In genomic region chr9:121744687-121745395, GRCh38 we compare ENCODE assay signal across 8 cellular contexts.
DNase-seq lines count a peak whose midpoint lies in the region; ATAC-seq, FAIRE-seq and TF ChIP-seq lines count a peak whose summit lies in the region.

No MANE protein-coding gene starts in this region.

- H3K4me1 Mint-ChIP-seq in WTC11, result peaks cover 33% of the 10 kb centered on the region

- TF ChIP-seq CTCF in WTC11 (IDR thresholded peaks at IDR 0.05) (no peak), keratinocyte (optimal IDR thresholded peaks at IDR 0.05 in 1 of 3, IDR thresholded peaks at IDR 0.05 in 1 of 3, conservative IDR thresholded peaks at IDR 0.05 in 1 of 3; ENCODE audit: extremely low read depth in 1 of 3, insufficient read depth in 2 of 3, low read length in 3 of 3) (peak in 1 of 3 experiments; percentile 5), GM10266 (IDR thresholded peaks at IDR 0.05; ENCODE audit: control insufficient read depth, insufficient read depth, low read depth, missing control alignments) (no peak)

- peaks cover 6 to 7% of the 10 kb centered on the region in 2 experiments for H3K36me3 ChIP-seq in keratinocyte (ENCODE audit: control insufficient read depth in 2 of 2, extremely low read depth in 1 of 2, insufficient read depth in 2 of 2, low read length in 2 of 2)

- no peak overlapping the region for H3K9ac ChIP-seq in keratinocyte (ENCODE audit: control insufficient read depth, extremely low read depth, insufficient read depth, low read length)

- no peak overlapping the region for H3K4me3 ChIP-seq in keratinocyte (ENCODE audit: control insufficient read depth in 2 of 3, extremely low read depth in 1 of 3, insufficient read depth in 2 of 3, low read depth in 1 of 3, low read length in 3 of 3)
- peak overlapping the region in 2 of 7 experiments; percentile 24 to 27 for H3K4me3 ChIP-seq in skin epidermis

- no peak for FAIRE-seq in keratinocyte (lab: Jason Lieb, UNC)

- CTCF ChIA-PET in WTC11 (lab: Charles Lee), result interaction anchor here (0.6 to 9.3 kb wide), 7 partner anchors 8 to 199 kb away, joined by 3 to 78 read pairs (median 3); no protein-coding TSS in a partner anchor

- H3K9me1 ChIP-seq in keratinocyte (ENCODE audit: control insufficient read depth, extremely low read depth, insufficient read depth, low read length), result peaks cover 9% of the 10 kb centered on the region

- POLR2A ChIA-PET in WTC11 (lab: Charles Lee), result no interaction called here

- H3K4me2 ChIP-seq in keratinocyte (ENCODE audit: control insufficient read depth, extremely low read depth, insufficient read depth, low read depth, low read length), result no peak overlapping the region

- peaks cover 75% of the 10 kb centered on the region for H3K79me2 ChIP-seq in keratinocyte (ENCODE audit: control insufficient read depth, insufficient read depth, low read length)

- no peaks in the 10 kb centered on the region for H3K27me3 Mint-ChIP-seq in WTC11 (ENCODE audit: low read depth)

- H3K27me3 ChIP-seq in keratinocyte (ENCODE audit: control insufficient read depth, extremely low read depth, insufficient read depth, low read length), result no peaks in the 10 kb centered on the region

- H3K36me3 Mint-ChIP-seq in WTC11, result no peaks in the 10 kb centered on the region

- dilution Hi-C loops in keratinocyte (cut with MboI; ENCODE audit: extremely low pct_ligation_motif_present, low sequenced_read_pairs), result no loop called here

- no peaks in the 10 kb centered on the region for H3K9me3 ChIP-seq in keratinocyte (ENCODE audit: control insufficient read depth, low read depth, low read length)

- H3K4me1 ChIP-seq in keratinocyte (ENCODE audit: control insufficient read depth, extremely low read depth, insufficient read depth, low read length), result peaks cover 20% of the 10 kb centered on the region

- no peak overlapping the region for H3K4me3 Mint-ChIP-seq in WTC11

- H3K27ac Mint-ChIP-seq in WTC11, result no peak overlapping the region

- ATAC-seq in WTC11 (peak; percentile 5; the same call in 1 of the 2 replicates), GM18511 (IDR thresholded peaks at IDR 0.05; ENCODE audit: unreplicated experiment) (no peak)

- no peak overlapping the region for H2AFZ ChIP-seq in keratinocyte (ENCODE audit: control insufficient read depth, low read length)

- peaks cover 14% of the 10 kb centered on the region for H4K20me1 ChIP-seq in keratinocyte (ENCODE audit: control insufficient read depth, extremely low read depth, insufficient read depth, low read length)

- peak; percentile 30 for DNase-seq in HCEC 1CT
- DNase-seq in WTC11 (ENCODE audit: low spot score), result no peak
- no peak for DNase-seq in keratinocyte (ENCODE audit: low read depth, low spot score)
- no peak for DNase-seq in NOMO-1 treated with DMSO at 0.1 percent for 48 hours (lab: John Stamatoyannopoulos, UW; ENCODE audit: unreplicated experiment)
- DNase-seq in GM10266 (ENCODE audit: extremely low spot score), result no peak
- no peak for DNase-seq in stimulated activated CD4-positive, alpha-beta T cell treated with anti-CD3 and anti-CD28 coated beads, Interleukin-4, amount 100 ng/mL, for 24 hours

- peak overlapping the region; percentile 6 for H3K27ac ChIP-seq in keratinocyte (ENCODE audit: control insufficient read depth, insufficient read depth, low read length)
- peak overlapping the region in 16 of 21 experiments; percentile 53 to 92 (median 78) for H3K27ac ChIP-seq in skin epidermis

- H3K9me3 Mint-ChIP-seq in WTC11, result no peaks in the 10 kb centered on the region

TF ChIP-seq in WTC11, 78 proteins besides CTCF, POLR2A, EP300 and RAD21 (continues in another document):
- TF ChIP-seq E2F5 (CRISPR knock-in tag; IDR thresholded peaks at IDR 0.05) (no peak), ZNF138 (CRISPR knock-in tag; conservative IDR thresholded peaks at IDR 0.05) (no peak), PRDM15 (CRISPR knock-in tag; IDR thresholded peaks at IDR 0.05) (no peak), TP53 (CRISPR knock-in tag; IDR thresholded peaks at IDR 0.05) (no peak), FOXJ3 (CRISPR knock-in tag; IDR thresholded peaks at IDR 0.05; ENCODE audit: borderline replicate concordance) (no peak), EMX1 (CRISPR knock-in tag; IDR thresholded peaks at IDR 0.05) (no peak), E2F1 (CRISPR knock-in tag; IDR thresholded peaks at IDR 0.05) (no peak)
- TF ChIP-seq, protein P1, sequence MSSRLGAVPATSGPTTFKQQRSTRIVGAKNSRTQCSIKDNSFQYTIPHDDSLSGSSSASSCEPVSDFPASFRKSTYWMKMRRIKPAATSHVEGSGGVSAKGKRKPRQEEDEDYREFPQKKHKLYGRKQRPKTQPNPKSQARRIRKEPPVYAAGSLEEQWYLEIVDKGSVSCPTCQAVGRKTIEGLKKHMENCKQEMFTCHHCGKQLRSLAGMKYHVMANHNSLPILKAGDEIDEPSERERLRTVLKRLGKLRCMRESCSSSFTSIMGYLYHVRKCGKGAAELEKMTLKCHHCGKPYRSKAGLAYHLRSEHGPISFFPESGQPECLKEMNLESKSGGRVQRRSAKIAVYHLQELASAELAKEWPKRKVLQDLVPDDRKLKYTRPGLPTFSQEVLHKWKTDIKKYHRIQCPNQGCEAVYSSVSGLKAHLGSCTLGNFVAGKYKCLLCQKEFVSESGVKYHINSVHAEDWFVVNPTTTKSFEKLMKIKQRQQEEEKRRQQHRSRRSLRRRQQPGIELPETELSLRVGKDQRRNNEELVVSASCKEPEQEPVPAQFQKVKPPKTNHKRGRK (CRISPR knock-in tag; IDR thresholded peaks at IDR 0.05; ENCODE audit: borderline replicate concordance), result no peak
- TF ChIP-seq, protein P2, sequence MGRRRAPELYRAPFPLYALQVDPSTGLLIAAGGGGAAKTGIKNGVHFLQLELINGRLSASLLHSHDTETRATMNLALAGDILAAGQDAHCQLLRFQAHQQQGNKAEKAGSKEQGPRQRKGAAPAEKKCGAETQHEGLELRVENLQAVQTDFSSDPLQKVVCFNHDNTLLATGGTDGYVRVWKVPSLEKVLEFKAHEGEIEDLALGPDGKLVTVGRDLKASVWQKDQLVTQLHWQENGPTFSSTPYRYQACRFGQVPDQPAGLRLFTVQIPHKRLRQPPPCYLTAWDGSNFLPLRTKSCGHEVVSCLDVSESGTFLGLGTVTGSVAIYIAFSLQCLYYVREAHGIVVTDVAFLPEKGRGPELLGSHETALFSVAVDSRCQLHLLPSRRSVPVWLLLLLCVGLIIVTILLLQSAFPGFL (CRISPR knock-in tag; IDR thresholded peaks at IDR 0.05; ENCODE audit: borderline replicate concordance), result no peak
